In genomic region chr5:131423056-131423455, GRCh38 we compare ENCODE assay signal across 8 cellular contexts.
DNase-seq lines count a peak whose midpoint lies in the region; ATAC-seq and TF ChIP-seq lines count a peak whose summit lies in the region.

No MANE protein-coding gene starts in this region.

- no peak for DNase-seq in Right ventricle myocardium superior
- no peak for DNase-seq in Right ventricle myocardium inferior (ENCODE audit: missing footprints)
- DNase-seq in NCI-H345 treated with DMSO at 0.1 percent for 48 hours (lab: John Stamatoyannopoulos, UW; ENCODE audit: unreplicated experiment) = peak; percentile 3
- peak; percentile 44 to 62 for DNase-seq in erythroblast (lab: John Stamatoyannopoulos, UW)
- DNase-seq in stromal cell of bone marrow (ENCODE audit: low read depth) = peak; percentile 8
- DNase-seq in posterior cingulate gyrus = no peak
- no peak for DNase-seq in HT-29 (ENCODE audit: low spot score)
- DNase-seq in neuronal stem cell (ENCODE audit: low spot score) = no peak

- no peak overlapping the region for H2AK5ac ChIP-seq in neuronal stem cell (ENCODE audit: low read depth, low read length)

- no peak overlapping the region for H3K18ac ChIP-seq in neuronal stem cell (ENCODE audit: low read length)

- H2BK12ac ChIP-seq in neuronal stem cell (ENCODE audit: low read length) = no peak overlapping the region

- no peak overlapping the region for H2BK5ac ChIP-seq in neuronal stem cell (ENCODE audit: low read length)

- no peak overlapping the region for H4K91ac ChIP-seq in neuronal stem cell (ENCODE audit: low read depth, low read length, poor library complexity)

- intact Hi-C loops in Right ventricle myocardium superior (cut with DNase I) = no loop called here
- intact Hi-C loops in Right ventricle myocardium inferior (cut with DNase I) = loop anchor here (10.0 kb wide), 2 partner anchors 582 to 642 kb away; partner anchors contain the start of gene IL3
- intact Hi-C loops in posterior cingulate gyrus (cut with DNase I) = loop anchor here (5.0 kb wide), 1 partner anchor 584 kb away; no protein-coding TSS in a partner anchor

- no peaks in the 10 kb centered on the region for H3K4me1 ChIP-seq in neuronal stem cell (ENCODE audit: control insufficient read depth in 2 of 2, insufficient read depth in 1 of 2, low read depth in 1 of 2, low read length in 2 of 2)

- ATAC-seq in Right ventricle myocardium superior (ENCODE audit: poor library complexity) = peak; percentile 58
- no peak for ATAC-seq in Right ventricle myocardium inferior

- H2BK15ac ChIP-seq in neuronal stem cell (ENCODE audit: low read length) = no peak overlapping the region

- H3K4me2 ChIP-seq in neuronal stem cell (ENCODE audit: insufficient read depth, low read length, poor library complexity, severe bottlenecking) = no peak overlapping the region

- no peak overlapping the region for H3K4ac ChIP-seq in neuronal stem cell (ENCODE audit: low read length)

- no peak overlapping the region for H4K8ac ChIP-seq in neuronal stem cell (ENCODE audit: low read depth, low read length)

- no peak overlapping the region for H3K4me3 ChIP-seq in neuronal stem cell (ENCODE audit: low read length in 2 of 2)

- H3K79me1 ChIP-seq in neuronal stem cell (ENCODE audit: low read depth, low read length) = no peaks in the 10 kb centered on the region

- H3K27ac ChIP-seq in neuronal stem cell (replicated peaks; ENCODE audit: low read length) = no peak overlapping the region

- H3K14ac ChIP-seq in neuronal stem cell (ENCODE audit: low read length) = no peak overlapping the region

- no peaks in the 10 kb centered on the region for H3K9me3 ChIP-seq in neuronal stem cell (replicated peaks in 1 of 2; ENCODE audit: control insufficient read depth in 2 of 2, insufficient read depth in 1 of 2, low read depth in 1 of 2, low read length in 2 of 2)

- H2AFZ ChIP-seq in neuronal stem cell (ENCODE audit: low read length) = no peak overlapping the region

- no peaks in the 10 kb centered on the region for H3K27me3 ChIP-seq in neuronal stem cell (ENCODE audit: control insufficient read depth in 3 of 3, insufficient read depth in 3 of 3, low read depth in 1 of 3, low read length in 3 of 3)

- TF ChIP-seq POLR2A in erythroblast (IDR thresholded peaks at IDR 0.05; ENCODE audit: low read length) = no peak

- H3K23ac ChIP-seq in neuronal stem cell (ENCODE audit: low read depth, low read length, poor library complexity) = no peak overlapping the region

- peaks cover 4 to 58% of the 10 kb centered on the region in 2 donors for H3K36me3 ChIP-seq in neuronal stem cell (replicated peaks in 1 of 2; ENCODE audit: control insufficient read depth in 2 of 2, insufficient read depth in 2 of 2, low read length in 2 of 2)

- H3K9ac ChIP-seq in neuronal stem cell (ENCODE audit: low read depth, low read length, poor library complexity) = no peak overlapping the region

- H2BK120ac ChIP-seq in neuronal stem cell (ENCODE audit: low read depth, low read length) = no peak overlapping the region

- no CpG with 5 or more reads among the region's 2 CpGs for WGBS in neuronal stem cell (ENCODE audit: extremely low coverage in 2 of 2, insufficient read length in 2 of 2, insufficient replicate concordance in 1 of 2), 2 donors

Comparison
In these comparisons a context has a peak if more than half of its experiments do, and no peak if none do; other contexts are left out.
1. DNase-seq: peak in NCI-H345 treated with DMSO at 0.1 percent for 48 hours (single experiment), erythroblast (2 of 2) and stromal cell of bone marrow (single experiment); none in Right ventricle myocardium superior (single experiment), Right ventricle myocardium inferior (single experiment), posterior cingulate gyrus (0 of 10), HT-29 (single experiment) and neuronal stem cell (single experiment).